11 cellular contexts compared by ENCODE assay signal in genomic region chr11:124656759-124657627, GRCh38. TPM values are rescaled to one million over a fixed set of nuclear protein-coding genes. Genes with fewer than 3 reads are reported as not detected.
DNase-seq lines count a peak whose midpoint lies in the region; ATAC-seq and TF ChIP-seq lines count a peak whose summit lies in the region.
"Had no signal": no experiment of that assay in that cellular context is flagged by ENCODE, and none has a peak within 500 bp of the region (broad histone marks: within the 10 kb centered on the region; RNA-seq: fewer than 3 reads in every experiment).

No MANE protein-coding gene starts in this region.

- H3K9me3 ChIP-seq in HUES48 (ENCODE audit: control insufficient read depth, insufficient read depth, low read length) (no peaks in the 10 kb centered on the region), fibroblast of lung (ENCODE audit: control insufficient read depth, insufficient read depth, low read depth, low read length) (no peaks in the 10 kb centered on the region), trophoblast cell (ENCODE audit: insufficient read depth, low read depth, low read length) (no peaks in the 10 kb centered on the region)

- DNase-seq in NCI-H524 (lab: John Stamatoyannopoulos, UW): peak; percentile 82 to 91
- peak; percentile 23 to 71 for DNase-seq in fibroblast of lung (ENCODE audit: low read depth in 2 of 2)
- DNase-seq in trophoblast cell: no peak
- DNase-seq in stimulated activated naive B cell treated with anti-CD40 and anti-IgM and Interleukin-4, amounts not matched to agents 10 μg/mL and 1 μg/mL and 100 μg/mL, for 72 hours: no peak
- DNase-seq in NCI-H446 treated with DMSO at 0.1 percent for 48 hours (lab: John Stamatoyannopoulos, UW): no peak
- no peak for DNase-seq in mucosa of gallbladder (ENCODE audit: low spot score)
- DNase-seq in left lobe of liver (ENCODE audit: low spot score): no peak
- DNase-seq: activated naive CD8-positive, alpha-beta T cell treated with anti-CD3 and anti-CD28 coated beads, Interleukin-2, amount 10 ng/mL, durations not matched to agents 7 days and 5 days; effector CD8-positive, alpha-beta T cell had no signal

- H3K14ac ChIP-seq in trophoblast cell (ENCODE audit: low read length): no peak overlapping the region

- H3K79me1 ChIP-seq in trophoblast cell (ENCODE audit: low read length): no peaks in the 10 kb centered on the region

- peaks cover 5 to 10% of the 10 kb centered on the region in 2 donors for H3K36me3 Mint-ChIP-seq in stimulated activated naive B cell treated with anti-CD40 and anti-IgM and Interleukin-4, amounts not matched to agents 10 μg/mL and 1 μg/mL and 100 μg/mL, for 72 hours

- no peaks in the 10 kb centered on the region for H4K20me1 ChIP-seq in fibroblast of lung (ENCODE audit: control insufficient read depth, extremely low read depth, insufficient read depth, low read length)

- H3K4me1 ChIP-seq in HUES48 (ENCODE audit: control insufficient read depth, insufficient read depth, low read length) (peaks cover 20% of the 10 kb centered on the region), fibroblast of lung (ENCODE audit: control insufficient read depth, extremely low read depth, insufficient read depth, low read length) (no peaks in the 10 kb centered on the region), trophoblast cell (ENCODE audit: control insufficient read depth in 1 of 2, insufficient read depth in 2 of 2, low read length in 2 of 2) (no peaks in the 10 kb centered on the region)

- H4K12ac ChIP-seq in trophoblast cell (ENCODE audit: low read depth, low read length): peak overlapping the region; percentile 28

- H3K9ac ChIP-seq in HUES48 (ENCODE audit: low read depth, low read length) (no peak overlapping the region), fibroblast of lung (ENCODE audit: insufficient read depth, low read length) (no peak overlapping the region), trophoblast cell (ENCODE audit: low read length) (no peak overlapping the region)

- no peak overlapping the region for H4K8ac ChIP-seq in trophoblast cell (ENCODE audit: low read depth, low read length)

- ATAC-seq in stimulated activated naive B cell treated with anti-CD40 and anti-IgM and Interleukin-4, amounts not matched to agents 10 μg/mL and 1 μg/mL and 100 μg/mL, for 72 hours (replicated peaks): no peak
- ATAC-seq in left lobe of liver: no peak

- H3K27ac Mint-ChIP-seq in stimulated activated naive B cell treated with anti-CD40 and anti-IgM and Interleukin-4, amounts not matched to agents 10 μg/mL and 1 μg/mL and 100 μg/mL, for 72 hours: no peak overlapping the region
- H3K27ac Mint-ChIP-seq: activated naive CD8-positive, alpha-beta T cell treated with anti-CD3 and anti-CD28 coated beads, Interleukin-2, amount 10 ng/mL, durations not matched to agents 7 days and 5 days had no signal

- no peak overlapping the region for H3K4me3 Mint-ChIP-seq in stimulated activated naive B cell treated with anti-CD40 and anti-IgM and Interleukin-4, amounts not matched to agents 10 μg/mL and 1 μg/mL and 100 μg/mL, for 72 hours
- H3K4me3 Mint-ChIP-seq: activated naive CD8-positive, alpha-beta T cell treated with anti-CD3 and anti-CD28 coated beads, Interleukin-2, amount 10 ng/mL, durations not matched to agents 7 days and 5 days had no signal

- H3K4me3 ChIP-seq in HUES48 (ENCODE audit: low read depth, low read length) (no peak overlapping the region), fibroblast of lung (replicated peaks in 1 of 4; ENCODE audit: control extremely low read depth in 1 of 4, insufficient read depth in 1 of 4, low read depth in 3 of 4, low read length in 4 of 4) (no peak overlapping the region), trophoblast cell (ENCODE audit: low read depth, low read length) (no peak overlapping the region)

- H3K9me3 Mint-ChIP-seq in stimulated activated naive B cell treated with anti-CD40 and anti-IgM and Interleukin-4, amounts not matched to agents 10 μg/mL and 1 μg/mL and 100 μg/mL, for 72 hours: no peaks in the 10 kb centered on the region
- H3K9me3 Mint-ChIP-seq: activated naive CD8-positive, alpha-beta T cell treated with anti-CD3 and anti-CD28 coated beads, Interleukin-2, amount 10 ng/mL, durations not matched to agents 7 days and 5 days had no signal

- no peak overlapping the region for H3K4ac ChIP-seq in trophoblast cell (ENCODE audit: low read depth, low read length)

- no peaks in the 10 kb centered on the region for H3K79me2 ChIP-seq in fibroblast of lung (ENCODE audit: control insufficient read depth, insufficient read depth, low read length)
- H3K79me2 ChIP-seq in trophoblast cell (ENCODE audit: control insufficient read depth, insufficient read depth, low read length, poor library complexity): no peaks in the 10 kb centered on the region

- no peaks in the 10 kb centered on the region for H3K4me1 Mint-ChIP-seq in stimulated activated naive B cell treated with anti-CD40 and anti-IgM and Interleukin-4, amounts not matched to agents 10 μg/mL and 1 μg/mL and 100 μg/mL, for 72 hours
- H3K4me1 Mint-ChIP-seq: activated naive CD8-positive, alpha-beta T cell treated with anti-CD3 and anti-CD28 coated beads, Interleukin-2, amount 10 ng/mL, durations not matched to agents 7 days and 5 days had no signal

- no peak overlapping the region for H3K23ac ChIP-seq in trophoblast cell (ENCODE audit: low read length)

- H3K27me3 Mint-ChIP-seq in stimulated activated naive B cell treated with anti-CD40 and anti-IgM and Interleukin-4, amounts not matched to agents 10 μg/mL and 1 μg/mL and 100 μg/mL, for 72 hours: no peaks in the 10 kb centered on the region
- H3K27me3 Mint-ChIP-seq: activated naive CD8-positive, alpha-beta T cell treated with anti-CD3 and anti-CD28 coated beads, Interleukin-2, amount 10 ng/mL, durations not matched to agents 7 days and 5 days had no signal

- no peak for TF ChIP-seq CTCF in fibroblast of lung (conservative IDR thresholded peaks at IDR 0.05 in 1 of 2, IDR thresholded peaks at IDR 0.05 in 1 of 2; ENCODE audit: low read depth in 1 of 2, low read length in 2 of 2)

- H3K27me3 ChIP-seq in HUES48 (ENCODE audit: control insufficient read depth, insufficient read depth, low read length) (no peaks in the 10 kb centered on the region), fibroblast of lung (ENCODE audit: control insufficient read depth, insufficient read depth, low read length) (no peaks in the 10 kb centered on the region), trophoblast cell (ENCODE audit: insufficient read depth, low read length) (no peaks in the 10 kb centered on the region)

- no CpG with 5 or more reads among the region's 16 CpGs for WGBS in trophoblast cell (ENCODE audit: extremely low coverage, insufficient coverage, insufficient read length)

- H3K18ac ChIP-seq in trophoblast cell (ENCODE audit: low read length): no peak overlapping the region

- no peak overlapping the region for H4K91ac ChIP-seq in trophoblast cell (ENCODE audit: low read depth, low read length)

- H2AFZ ChIP-seq in fibroblast of lung (ENCODE audit: low read length): no peak overlapping the region
- no peak overlapping the region for H2AFZ ChIP-seq in trophoblast cell (ENCODE audit: insufficient read depth, low read length, poor library complexity)

- no peak overlapping the region for H3K4me2 ChIP-seq in fibroblast of lung (ENCODE audit: extremely low read depth, insufficient read depth, low read length)
- no peak overlapping the region for H3K4me2 ChIP-seq in trophoblast cell (ENCODE audit: low read length)

- no peak overlapping the region for H2BK120ac ChIP-seq in trophoblast cell (ENCODE audit: insufficient read depth, low read length, poor library complexity)

- H3K27ac ChIP-seq in HUES48 (ENCODE audit: low read depth, low read length) (peak overlapping the region; percentile 46), fibroblast of lung (ENCODE audit: insufficient read depth, low read length) (no peak overlapping the region), trophoblast cell (ENCODE audit: low read depth, low read length) (no peak overlapping the region)

- no peak overlapping the region for H2BK12ac ChIP-seq in trophoblast cell (ENCODE audit: low read length)

- H2AK5ac ChIP-seq in trophoblast cell (ENCODE audit: low read length): no peak overlapping the region

- H2BK5ac ChIP-seq in trophoblast cell (ENCODE audit: low read depth, low read length, poor library complexity): no peak overlapping the region

- no peaks in the 10 kb centered on the region for H3K36me3 ChIP-seq in HUES48 (ENCODE audit: control insufficient read depth, insufficient read depth, low read length)
- H3K36me3 ChIP-seq in fibroblast of lung (ENCODE audit: control insufficient read depth, insufficient read depth, low read length): no peaks in the 10 kb centered on the region
- H3K36me3 ChIP-seq in trophoblast cell (ENCODE audit: control insufficient read depth in 1 of 2, insufficient read depth in 2 of 2, low read length in 2 of 2): no peaks in the 10 kb centered on the region

RNA-seq across cellular contexts. Expression of gene SIAE, which starts 16.5 kb away (rescaled TPM):
- 23.1 and 28.9 TPM in 2 replicates for total RNA-seq in fibroblast of lung
- polyA plus RNA-seq in fibroblast of lung: 42.3 and 67.0 TPM in 2 replicates
- polyA plus RNA-seq in fibroblast of lung (2012): 18.2 and 33.0 TPM in 2 replicates
- polyA minus RNA-seq in fibroblast of lung (ENCODE audit: low replicate concordance): 12.3 and 23.8 TPM in 2 replicates
- polyA plus RNA-seq in trophoblast cell (2013): 5.4 and 5.5 TPM in 2 replicates
- total RNA-seq in mucosa of gallbladder: 33.1 TPM
- 34.4 TPM for total RNA-seq in left lobe of liver

RNA-seq across cellular contexts. Expression of gene SPA17, which starts 16.7 kb away (rescaled TPM):
- total RNA-seq in fibroblast of lung (10.0 and 18.0 TPM in 2 replicates), mucosa of gallbladder (6.4 TPM), left lobe of liver (0.86 TPM)
- 19.1 and 27.0 TPM in 2 replicates for polyA plus RNA-seq in fibroblast of lung
- polyA plus RNA-seq in fibroblast of lung (2012): 24.9 and 28.6 TPM in 2 replicates
- 0.11 TPM in 1 of 2 replicates, not detected in the other for polyA minus RNA-seq in fibroblast of lung (ENCODE audit: low replicate concordance)
- 8.8 and 10.8 TPM in 2 replicates for polyA plus RNA-seq in trophoblast cell (2013)

RNA-seq across cellular contexts. Expression of gene TBRG1, which starts 34.3 kb away (rescaled TPM):
- total RNA-seq in fibroblast of lung (30.0 and 36.2 TPM in 2 replicates), mucosa of gallbladder (43.9 TPM), left lobe of liver (23.3 TPM)
- polyA plus RNA-seq in fibroblast of lung: 21.6 and 31.0 TPM in 2 replicates
- 17.1 and 23.0 TPM in 2 replicates for polyA plus RNA-seq in fibroblast of lung (2012)
- polyA minus RNA-seq in fibroblast of lung (ENCODE audit: low replicate concordance): 6.6 and 10.1 TPM in 2 replicates
- 22.3 and 22.7 TPM in 2 replicates for polyA plus RNA-seq in trophoblast cell (2013)

RNA-seq across cellular contexts. Expression of gene PANX3, which starts 45.8 kb away (rescaled TPM):
- total RNA-seq in fibroblast of lung: not detected in 2 replicates
- not detected in 2 replicates for polyA plus RNA-seq in fibroblast of lung
- polyA plus RNA-seq in fibroblast of lung (2012): not detected in 2 replicates
- polyA minus RNA-seq in fibroblast of lung (ENCODE audit: low replicate concordance): not detected in 2 replicates
- polyA plus RNA-seq in trophoblast cell (2013): not detected in 2 replicates
- not detected for total RNA-seq in mucosa of gallbladder
- not detected for total RNA-seq in left lobe of liver
- total RNA-seq: activated CD8-positive, alpha-beta memory T cell treated with anti-CD3 and anti-CD28 coated beads for 36 hours; activated naive CD8-positive, alpha-beta T cell treated with anti-CD3 and anti-CD28 coated beads, Interleukin-2, amount 10 ng/mL, durations not matched to agents 7 days and 5 days had no signal

Comparison
In these comparisons a context has a peak if more than half of its experiments do, and no peak if none do; other contexts are left out.
1. DNase-seq: peak in NCI-H524 (2 of 2) and fibroblast of lung (2 of 2); none in trophoblast cell (0 of 2), stimulated activated naive B cell treated with anti-CD40 and anti-IgM and Interleukin-4, amounts not matched to agents 10 μg/mL and 1 μg/mL and 100 μg/mL, for 72 hours (single experiment), NCI-H446 treated with DMSO at 0.1 percent for 48 hours (single experiment), mucosa of gallbladder (single experiment) and left lobe of liver (single experiment).